Comparison of ENCODE assay signal across 8 cellular contexts in the genomic region with DNA sequence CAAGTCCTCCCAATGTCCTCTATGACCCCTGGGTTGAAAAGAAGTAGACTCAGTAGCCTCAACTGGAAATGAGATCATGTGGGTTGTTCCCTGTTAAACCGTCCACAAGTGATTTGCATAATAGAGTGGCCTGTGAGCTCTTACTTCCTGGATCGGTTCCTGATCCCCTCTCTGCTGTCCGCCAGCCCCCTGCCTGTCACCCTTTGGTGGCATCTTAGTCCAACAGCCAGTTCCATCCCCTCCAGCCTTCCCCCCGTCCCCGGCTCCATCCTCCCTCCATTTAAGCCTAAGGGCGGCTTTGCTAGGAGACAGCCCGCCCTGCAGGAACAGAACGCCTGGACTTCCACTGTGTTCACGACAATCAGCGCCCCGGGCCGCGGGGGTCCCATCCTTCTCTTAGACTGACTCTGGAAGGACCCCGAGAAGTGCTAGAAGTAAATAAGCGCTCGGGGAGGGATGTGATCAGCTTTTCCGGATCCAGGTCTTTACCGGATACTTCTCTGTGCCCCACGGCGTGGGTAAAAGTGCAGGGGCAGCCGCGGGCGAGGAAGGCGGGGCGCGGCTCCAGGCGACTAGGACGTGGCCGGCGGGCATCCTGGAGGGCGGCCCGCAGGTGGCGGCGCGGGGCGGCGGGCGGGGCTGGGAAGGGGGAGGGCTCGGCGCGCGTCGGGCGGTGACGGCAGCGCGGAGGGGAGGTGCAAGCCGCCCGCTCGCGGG. TPM values are rescaled to one million over a fixed set of nuclear protein-coding genes. Genes with fewer than 3 reads are reported as not detected.
DNase-seq lines count a peak whose midpoint lies in the region; ATAC-seq and TF ChIP-seq lines count a peak whose summit lies in the region.

No MANE protein-coding gene starts in this region.

- peaks cover 0 to 11% (median 5%) of the 10 kb centered on the region in 4 donors for H3K4me1 ChIP-seq in right lobe of liver

- H3K9me3 ChIP-seq in right lobe of liver: no peaks in the 10 kb centered on the region

- H3K4me3 ChIP-seq in right lobe of liver: peak overlapping the region; percentile 55 to 91 (median 55)

- peak; percentile 29 for DNase-seq in NCI-H2171 (lab: John Stamatoyannopoulos, UW)
- no peak for DNase-seq in NCI-H2171 treated with DMSO at 0.1 percent for 48 hours (lab: John Stamatoyannopoulos, UW)
- peak; percentile 41 for DNase-seq in NCI-H2029 treated with DMSO at 0.1 percent for 48 hours (lab: John Stamatoyannopoulos, UW)
- DNase-seq in activated CD4-positive, alpha-beta T cell treated with anti-CD3 and anti-CD28 coated beads, Interleukin-2, amount 10 ng/mL, durations not matched to agents 24 days and 14 days: peak; percentile 91
- peak; percentile 81 for DNase-seq in dermis blood vessel endothelial cell
- peak; percentile 83 to 88 (median 87) for DNase-seq in right lobe of liver
- peak; percentile 68 for DNase-seq in stimulated activated CD4-positive, alpha-beta T cell treated with anti-CD3 and anti-CD28 coated beads, Interleukin-4, amount 100 ng/mL, for 24 hours

- no peak for TF ChIP-seq POLR2A in right lobe of liver (IDR thresholded peaks at IDR 0.05)

- no peaks in the 10 kb centered on the region for H3K9me3 Mint-ChIP-seq in activated CD4-positive, alpha-beta T cell treated with anti-CD3 and anti-CD28 coated beads, Interleukin-2, amount 10 ng/mL, durations not matched to agents 24 days and 14 days

- H3K36me3 Mint-ChIP-seq in activated CD4-positive, alpha-beta T cell treated with anti-CD3 and anti-CD28 coated beads, Interleukin-2, amount 10 ng/mL, durations not matched to agents 24 days and 14 days (ENCODE audit: low read depth): peaks cover 10% of the 10 kb centered on the region

- WGBS in right lobe of liver (ENCODE audit: insufficient coverage, low coverage, low lambda C conversion rate, missing lambda C conversion rate): 2% methylated on average over 27 of the region's 51 CpGs

- no peaks in the 10 kb centered on the region for H3K27me3 Mint-ChIP-seq in activated CD4-positive, alpha-beta T cell treated with anti-CD3 and anti-CD28 coated beads, Interleukin-2, amount 10 ng/mL, durations not matched to agents 24 days and 14 days

- H3K27ac ChIP-seq in right lobe of liver: peak overlapping the region; percentile 59 to 89 (median 85)

- H3K4me3 Mint-ChIP-seq in activated CD4-positive, alpha-beta T cell treated with anti-CD3 and anti-CD28 coated beads, Interleukin-2, amount 10 ng/mL, durations not matched to agents 24 days and 14 days: peak overlapping the region; percentile 84

- ATAC-seq in HG02678 (IDR thresholded peaks at IDR 0.05; ENCODE audit: unreplicated experiment) (peak; percentile 72), right lobe of liver (peak; percentile 80 to 89 (median 85))

- H3K27ac Mint-ChIP-seq in activated CD4-positive, alpha-beta T cell treated with anti-CD3 and anti-CD28 coated beads, Interleukin-2, amount 10 ng/mL, durations not matched to agents 24 days and 14 days: peak overlapping the region; percentile 93

- peaks cover 38% of the 10 kb centered on the region for H3K4me1 Mint-ChIP-seq in activated CD4-positive, alpha-beta T cell treated with anti-CD3 and anti-CD28 coated beads, Interleukin-2, amount 10 ng/mL, durations not matched to agents 24 days and 14 days

- intact Hi-C loops in activated CD4-positive, alpha-beta T cell treated with anti-CD3 and anti-CD28 coated beads, Interleukin-2, amount 10 ng/mL, durations not matched to agents 24 days and 14 days (cut with micrococcal nuclease): loop anchor here (1.0 to 10.0 kb wide), 3 partner anchors 51 to 118 kb away; a partner anchor contains a TSS
- intact Hi-C loops in right lobe of liver (cut with DNase I): loop anchor here in 1 of 2 donors (10.0 kb wide), 1 partner anchor 62 kb away; no protein-coding TSS in a partner anchor

- TF ChIP-seq CTCF in right lobe of liver (IDR thresholded peaks at IDR 0.05): no peak

- H3K27me3 ChIP-seq in right lobe of liver: no peaks in the 10 kb centered on the region

- H3K36me3 ChIP-seq in right lobe of liver: no peaks in the 10 kb centered on the region

RNA-seq across cellular contexts. Expression of a gene that starts 51.2 kb away (rescaled TPM):
- 6.3 and 10.2 TPM in 2 replicates for total RNA-seq in activated CD4-positive, alpha-beta T cell treated with anti-CD3 and anti-CD28 coated beads, Interleukin-2, amount 10 ng/mL, durations not matched to agents 24 days and 14 days
- total RNA-seq in dermis blood vessel endothelial cell: 6.3 and 25.2 TPM in 2 replicates
- 1 to 10 TPM; 2.8 to 5.6 (median 4.9) TPM for total RNA-seq in right lobe of liver
